Comparison of ENCODE assay signal across 14 cellular contexts in the genomic region with DNA sequence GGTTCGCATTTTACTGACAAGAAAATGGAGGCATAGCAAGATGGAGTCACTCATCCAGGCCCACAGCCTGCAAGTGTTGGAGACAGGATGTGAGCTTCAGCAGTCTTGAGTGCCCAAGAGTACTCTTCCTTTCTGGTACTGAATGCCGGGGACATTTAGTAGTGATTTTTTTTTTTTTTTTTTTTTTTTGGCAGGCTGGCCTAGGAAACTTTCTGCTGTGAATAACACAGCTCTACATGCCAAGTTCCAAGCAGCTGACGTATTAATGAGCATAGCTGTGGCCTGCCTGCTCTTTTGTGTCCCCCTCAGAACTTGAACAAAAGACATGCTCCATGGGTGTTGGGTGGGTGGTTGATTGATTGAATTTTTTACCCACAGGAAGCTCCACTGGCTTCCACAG.
DNase-seq lines count a peak whose midpoint lies in the region; ATAC-seq, FAIRE-seq and TF ChIP-seq lines count a peak whose summit lies in the region.
"Had no signal": no experiment of that assay in that cellular context is flagged by ENCODE, and none has a peak within 500 bp of the region (broad histone marks: within the 10 kb centered on the region; RNA-seq: fewer than 3 reads in every experiment).

No MANE protein-coding gene starts in this region.

- intact Hi-C loops in GM12878 (cut with micrococcal nuclease; ENCODE audit: unreplicated experiment) (no loop called here), right cardiac atrium (cut with DNase I) (no loop called here), colonic mucosa (cut with DNase I) (no loop called here), PC-9 (cut with micrococcal nuclease; ENCODE audit: unreplicated experiment) (no loop called here)

- no peak for TF ChIP-seq CTCF in GM12878 (IDR thresholded peaks at IDR 0.05 in 2 of 3, conservative IDR thresholded peaks at IDR 0.05 in 1 of 3; ENCODE audit: control insufficient read depth in 2 of 3, extremely low read depth in 1 of 3, insufficient read depth in 1 of 3, low read depth in 3 of 3, low read length in 3 of 3)
- TF ChIP-seq CTCF in colonic mucosa (IDR thresholded peaks at IDR 0.05), result no peak
- no peak for TF ChIP-seq CTCF in PC-9 (conservative IDR thresholded peaks at IDR 0.05)

- H3K36me3 ChIP-seq in GM12878 (ENCODE audit: control insufficient read depth in 2 of 2, insufficient read depth in 2 of 2, low read length in 1 of 2), result no peaks in the 10 kb centered on the region
- no peaks in the 10 kb centered on the region for H3K36me3 ChIP-seq in stomach smooth muscle (ENCODE audit: control insufficient read depth in 2 of 2, insufficient read depth in 2 of 2, low read length in 2 of 2)
- H3K36me3 ChIP-seq in colonic mucosa, result no peaks in the 10 kb centered on the region
- H3K36me3 ChIP-seq in PC-9 (ENCODE audit: low read depth), result no peaks in the 10 kb centered on the region

- TF ChIP-seq POLR2A in GM12878 (IDR thresholded peaks at IDR 0.05; ENCODE audit: low read depth, low read length), result no peak

- ATAC-seq in GM12878, result no peak
- ATAC-seq in right cardiac atrium, result peak; percentile 88
- ATAC-seq: T-cell had no signal

- CTCF ChIA-PET in GM12878 (lab: Yijun Ruan, JAX), result no interaction called here
- CTCF ChIA-PET in PC-9 (lab: Charles Lee), result no interaction called here

- FAIRE-seq in GM12878 (lab: Jason Lieb, UNC), result no peak
- FAIRE-seq: endometrium had no signal

- peak; percentile 57 for DNase-seq in Daoy (ENCODE audit: low read depth)
- no peak for DNase-seq in GM12878 (ENCODE audit: low read depth, low spot score)
- peak in 1 of 3 donors; percentile 33 for DNase-seq in right cardiac atrium
- no peak for DNase-seq in NOMO-1 treated with DMSO at 0.1 percent for 48 hours (lab: John Stamatoyannopoulos, UW; ENCODE audit: unreplicated experiment)
- no peak for DNase-seq in colonic mucosa
- no peak for DNase-seq in SW480 (ENCODE audit: low spot score)
- DNase-seq in PC-9, result no peak
- DNase-seq: activated T-cell treated with anti-CD3 and anti-CD28 coated beads, Interleukin-2, amount 50 U/mL, for 48 hours; CD8-positive, alpha-beta memory T cell; stimulated activated naive CD4-positive, alpha-beta T cell treated with Interleukin-2 at 50 U/mL for 16 hours; T-cell had no signal

- H3K27ac ChIP-seq in GM12878 (ENCODE audit: control insufficient read depth, insufficient read depth) (no peak overlapping the region), right cardiac atrium (ENCODE audit: low read length) (peak overlapping the region; percentile 66), stomach smooth muscle (ENCODE audit: low read length) (peak overlapping the region; percentile 75), colonic mucosa (no peak overlapping the region), PC-9 (no peak overlapping the region)
- H3K27ac ChIP-seq: KMS-11 had no signal

- no peaks in the 10 kb centered on the region for H3F3A ChIP-seq in PC-9 (ENCODE audit: insufficient read depth, low read depth)

- in situ Hi-C loops in GM12878 (cut with MboI), result no loop called here

- H3K4me2 ChIP-seq in GM12878 (ENCODE audit: control insufficient read depth, insufficient read depth) (no peak overlapping the region), PC-9 (no peak overlapping the region)
- H3K4me2 ChIP-seq: KMS-11 had no signal

- H3K4me3 ChIP-seq in GM12878 (no peak overlapping the region), right cardiac atrium (ENCODE audit: low read length) (no peak overlapping the region), stomach smooth muscle (ENCODE audit: low read length in 2 of 2) (peak overlapping the region in 1 of 2 donors; percentile 2), colonic mucosa (no peak overlapping the region), PC-9 (no peak overlapping the region)

- H3K9ac ChIP-seq in GM12878 (ENCODE audit: control insufficient read depth, insufficient read depth, low read length) (no peak overlapping the region), stomach smooth muscle (ENCODE audit: low read length in 2 of 2) (no peak overlapping the region), colonic mucosa (ENCODE audit: low read depth in 2 of 2, low read length in 2 of 2) (no peak overlapping the region)
- H3K9ac ChIP-seq: KMS-11 had no signal

- H3K79me2 ChIP-seq in GM12878 (ENCODE audit: control insufficient read depth, insufficient read depth, low read length) (no peaks in the 10 kb centered on the region), PC-9 (ENCODE audit: low read depth) (no peaks in the 10 kb centered on the region)

- H3K27me3 ChIP-seq in GM12878 (replicated peaks in 1 of 2; ENCODE audit: control insufficient read depth in 2 of 2, insufficient read depth in 2 of 2, low read length in 1 of 2) (no peaks in the 10 kb centered on the region), right cardiac atrium (ENCODE audit: control insufficient read depth, insufficient read depth) (no peaks in the 10 kb centered on the region), stomach smooth muscle (ENCODE audit: control insufficient read depth in 1 of 2, insufficient read depth in 2 of 2, low read length in 2 of 2) (no peaks in the 10 kb centered on the region), colonic mucosa (no peaks in the 10 kb centered on the region), PC-9 (ENCODE audit: insufficient read depth, low read depth) (peaks cover 37% of the 10 kb centered on the region)

- TF ChIP-seq RAD21 in GM12878 (IDR thresholded peaks at IDR 0.05; ENCODE audit: insufficient read depth, low read depth, low read length), result no peak

- 13% methylated on average over 3 of the region's 3 CpGs for WGBS in GM12878 (ENCODE audit: insufficient coverage, insufficient replicate concordance, low lambda C conversion rate, missing lambda C conversion rate)
- whole genome bisulfite sequencing in right cardiac atrium, result 34% methylated on average over 3 of the region's 3 CpGs

- H3K9me2 ChIP-seq in PC-9 (ENCODE audit: insufficient read depth), result no peaks in the 10 kb centered on the region

- BruUV-seq in GM12878 (replicated peaks; lab: Mats Ljungman, UMichigan) (no TSS peak), PC-9 (replicated peaks; lab: Mats Ljungman, UMichigan) (no TSS peak)

- RAD21 ChIA-PET in GM12878 (lab: Charles Lee; ENCODE audit: unreplicated experiment), result interaction anchor here (0.7 kb wide), 1 partner anchor 9 kb away, joined by 5 read pairs; no protein-coding TSS in a partner anchor

- SMC1A ChIA-PET in GM12878 (lab: Charles Lee; ENCODE audit: uncharacterized antibody, unreplicated experiment), result interaction anchor here (0.6 to 0.8 kb wide), 2 partner anchors 200 to 241 kb away, joined by 3 read pairs; no protein-coding TSS in a partner anchor

- TF ChIP-seq EP300 in GM12878 (IDR thresholded peaks at IDR 0.05; ENCODE audit: borderline replicate concordance in 1 of 2, control insufficient read depth in 1 of 2, low read depth in 2 of 2, low read length in 2 of 2), result no peak

- H2AFZ ChIP-seq in GM12878 (ENCODE audit: control insufficient read depth, low read depth, low read length) (no peak overlapping the region), PC-9 (no peak overlapping the region)

- H4K20me1 ChIP-seq in GM12878 (ENCODE audit: control insufficient read depth, insufficient read depth) (no peaks in the 10 kb centered on the region), PC-9 (ENCODE audit: insufficient read depth) (no peaks in the 10 kb centered on the region)

- peaks cover 12% of the 10 kb centered on the region for H3K4me1 ChIP-seq in GM12878 (ENCODE audit: control insufficient read depth, insufficient read depth, low read length)
- peaks cover 6% of the 10 kb centered on the region for H3K4me1 ChIP-seq in right cardiac atrium (ENCODE audit: control insufficient read depth, insufficient read depth, low read length)
- peaks cover 35% of the 10 kb centered on the region for H3K4me1 ChIP-seq in stomach smooth muscle (ENCODE audit: control insufficient read depth, insufficient read depth, low read length)
- H3K4me1 ChIP-seq in colonic mucosa, result no peaks in the 10 kb centered on the region
- no peaks in the 10 kb centered on the region for H3K4me1 ChIP-seq in PC-9 (replicated peaks; ENCODE audit: insufficient read depth)

- POLR2A ChIA-PET in GM12878 (lab: Charles Lee), result no interaction called here
- POLR2A ChIA-PET in PC-9 (lab: Charles Lee; ENCODE audit: unreplicated experiment), result no interaction called here

- H3K9me3 ChIP-seq in GM12878 (replicated peaks; ENCODE audit: control insufficient read depth, insufficient read depth, low read length) (no peaks in the 10 kb centered on the region; the same call in 2 of the 3 replicates), right cardiac atrium (ENCODE audit: control insufficient read depth, low read length) (no peaks in the 10 kb centered on the region), stomach smooth muscle (ENCODE audit: control insufficient read depth in 2 of 2, low read length in 2 of 2) (no peaks in the 10 kb centered on the region), colonic mucosa (no peaks in the 10 kb centered on the region), PC-9 (ENCODE audit: insufficient read depth, low read depth) (no peaks in the 10 kb centered on the region)

TF ChIP-seq in GM12878, 131 proteins besides CTCF, POLR2A, EP300 and RAD21:
- TF ChIP-seq YY1 (IDR thresholded peaks at IDR 0.05; ENCODE audit: low read depth, low read length) (0 out of 2 replicates have a peak, but pooled peaks have one; percentile 20), MEF2A (IDR thresholded peaks at IDR 0.05; ENCODE audit: insufficient read depth, low read depth, low read length) (no peak)
TF ChIP-seq in GM12878: peak in this region for 1.

Comparison
In these comparisons a context has a peak if more than half of its experiments do, and no peak if none do; other contexts are left out.
1. H3K27ac ChIP-seq: peak in right cardiac atrium (single experiment) and stomach smooth muscle (single experiment); none in GM12878 (single experiment), colonic mucosa (single experiment) and PC-9 (single experiment).